ENCODE assay signal across 9 cellular contexts in the genomic region with DNA sequence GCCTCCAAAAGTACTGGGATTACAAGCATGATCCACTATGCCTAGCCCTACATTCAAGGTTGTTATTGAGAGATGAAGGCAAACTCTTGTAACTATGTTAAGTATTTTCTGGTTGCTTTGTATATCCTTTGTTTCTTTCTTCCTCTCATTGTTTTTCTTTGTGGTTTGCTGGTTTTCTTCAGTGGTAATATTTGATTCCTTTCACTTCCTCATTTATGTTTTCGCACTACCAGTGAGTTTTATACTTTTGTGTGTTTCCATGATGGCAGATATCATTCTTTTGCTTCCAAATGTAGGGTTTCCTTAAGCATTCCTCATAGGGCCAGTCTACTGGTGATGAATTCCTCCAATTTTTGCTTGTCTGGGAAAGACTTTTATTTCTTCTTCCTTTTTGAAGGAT.
DNase-seq lines count a peak whose midpoint lies in the region; ATAC-seq, FAIRE-seq and TF ChIP-seq lines count a peak whose summit lies in the region.
"Had no signal": no experiment of that assay in that cellular context is flagged by ENCODE, and none has a peak within 500 bp of the region (broad histone marks: within the 10 kb centered on the region; RNA-seq: fewer than 3 reads in every experiment).

No MANE protein-coding gene starts in this region.

- in situ Hi-C loops in transverse colon (cut with MboI; ENCODE audit: low pct_ligation_motif_present in 1 of 4, low pct_unique_long_range_greater_than_20kb in 1 of 4, low sequenced_read_pairs in 3 of 4), result no loop called here

- H3K27me3 ChIP-seq in transverse colon, result no peaks in the 10 kb centered on the region
- H3K27me3 ChIP-seq: cardiac muscle cell had no signal

- no peak for TF ChIP-seq POLR2A in transverse colon (IDR thresholded peaks at IDR 0.05)

- WGBS in transverse colon (ENCODE audit: low coverage in 1 of 2), 2 donors, result 63 to 70% methylated on average over 1 of the region's 1 CpG

- H3K27me3 Mint-ChIP-seq in activated T-helper 17 cell treated with anti-CD3 and anti-CD28 coated beads, Interleukin-2, amount 50 U/mL, for 72 hours, result no peaks in the 10 kb centered on the region

- H3K27ac ChIP-seq in substantia nigra (ENCODE audit: low read depth, low read length, poor library complexity, severe bottlenecking), result no peak overlapping the region
- no peak overlapping the region for H3K27ac ChIP-seq in transverse colon
- H3K27ac ChIP-seq: cardiac muscle cell had no signal

- no peak overlapping the region for H3K4me3 ChIP-seq in GM12865 (ENCODE audit: low read depth, low read length)
- no peak overlapping the region for H3K4me3 ChIP-seq in transverse colon
- H3K4me3 ChIP-seq: cardiac muscle cell had no signal

- H3K9me3 Mint-ChIP-seq in activated T-helper 17 cell treated with anti-CD3 and anti-CD28 coated beads, Interleukin-2, amount 50 U/mL, for 72 hours, result peaks cover 15% of the 10 kb centered on the region

- DNase-seq in GM12865 (ENCODE audit: low read depth), result peak; percentile 60
- DNase-seq in frontal cortex (ENCODE audit: low spot score in 2 of 2), result no peak
- no peak for DNase-seq in substantia nigra (lab: John Stamatoyannopoulos, UW)
- DNase-seq in stimulated activated naive CD4-positive, alpha-beta T cell treated with Interleukin-2 at 50 U/mL for 16 hours (lab: John Stamatoyannopoulos, UW), result no peak
- DNase-seq in transverse colon, result no peak

- peaks cover 66% of the 10 kb centered on the region for H3K4me1 Mint-ChIP-seq in activated T-helper 17 cell treated with anti-CD3 and anti-CD28 coated beads, Interleukin-2, amount 50 U/mL, for 72 hours

- H3K27ac Mint-ChIP-seq in activated T-helper 17 cell treated with anti-CD3 and anti-CD28 coated beads, Interleukin-2, amount 50 U/mL, for 72 hours, result peak overlapping the region; percentile 97

- TF ChIP-seq CTCF in GM12865 (IDR thresholded peaks at IDR 0.05; ENCODE audit: insufficient read depth, low read depth, low read length, missing control alignments) (no peak), transverse colon (IDR thresholded peaks at IDR 0.05) (no peak)

- intact Hi-C loops in transverse colon (cut with DNase I; ENCODE audit: low total_unique reads), result no loop called here

- peaks cover 7 to 34% of the 10 kb centered on the region in 2 donors for H3K9me3 ChIP-seq in transverse colon

- no peak for TF ChIP-seq EP300 in transverse colon (IDR thresholded peaks at IDR 0.05; ENCODE audit: low read depth)

- no peaks in the 10 kb centered on the region for H3K36me3 ChIP-seq in transverse colon
- H3K36me3 ChIP-seq: cardiac muscle cell had no signal

- peaks cover 0 to 7% (median 0%) of the 10 kb centered on the region in 4 donors for H3K4me1 ChIP-seq in transverse colon

- H3K36me3 Mint-ChIP-seq in activated T-helper 17 cell treated with anti-CD3 and anti-CD28 coated beads, Interleukin-2, amount 50 U/mL, for 72 hours (ENCODE audit: low read depth), result peaks cover 77% of the 10 kb centered on the region

- ATAC-seq in GM21367 (IDR thresholded peaks at IDR 0.05; ENCODE audit: unreplicated experiment) (peak; percentile 79), HG03280 (IDR thresholded peaks at IDR 0.05; ENCODE audit: unreplicated experiment) (peak; percentile 89)
- ATAC-seq in activated T-helper 17 cell treated with anti-CD3 and anti-CD28 coated beads, Interleukin-2, amount 50 U/mL, for 72 hours (replicated peaks), result no peak

- peak overlapping the region; percentile 72 for H3K4me3 Mint-ChIP-seq in activated T-helper 17 cell treated with anti-CD3 and anti-CD28 coated beads, Interleukin-2, amount 50 U/mL, for 72 hours

- no peak for FAIRE-seq in frontal cortex (lab: Jason Lieb, UNC)
